In the genomic region with DNA sequence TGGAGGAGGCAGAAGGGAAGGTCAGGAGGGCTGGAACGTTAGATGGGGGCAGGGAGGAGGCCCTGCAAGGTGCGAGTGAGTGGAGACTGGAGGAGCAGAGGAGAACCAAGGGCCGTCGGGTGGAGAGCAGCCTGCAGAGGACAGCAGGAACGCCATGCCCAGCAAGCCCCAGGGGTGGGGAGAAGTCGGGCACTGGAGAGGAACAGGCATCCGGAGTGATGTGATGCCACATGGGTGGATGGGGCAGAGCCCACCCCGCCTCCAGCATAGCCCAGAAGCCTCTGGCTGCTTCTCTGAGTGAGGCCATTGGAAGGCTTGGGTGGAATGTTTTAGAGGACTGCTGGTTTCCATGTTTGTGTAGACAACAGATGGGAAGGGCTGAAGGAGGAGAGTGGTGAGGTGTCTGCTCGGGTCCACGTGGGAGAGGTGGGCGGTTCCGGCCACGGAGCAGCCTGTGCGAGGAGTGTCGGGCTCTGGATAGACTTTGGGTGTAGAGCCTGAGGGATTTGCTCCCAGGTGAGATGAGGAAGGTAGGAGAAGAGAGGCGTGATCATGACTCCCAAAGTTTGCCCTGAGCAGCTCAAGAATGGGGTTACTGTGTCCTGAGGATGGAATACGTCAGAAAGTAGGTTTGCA, we compare ENCODE assay signal across 21 cellular contexts.
DNase-seq lines count a peak whose midpoint lies in the region; ATAC-seq and TF ChIP-seq lines count a peak whose summit lies in the region.
"Had no signal": no experiment of that assay in that cellular context is flagged by ENCODE, and none has a peak within 500 bp of the region (broad histone marks: within the 10 kb centered on the region; RNA-seq: fewer than 3 reads in every experiment).

No MANE protein-coding gene starts in this region.

- H3K27ac Mint-ChIP-seq in neural progenitor cell, result peak overlapping the region; percentile 48
- H3K27ac Mint-ChIP-seq in stimulated activated effector memory CD8-positive, alpha-beta T cell treated with anti-CD3 and anti-CD28 coated beads, Interleukin-12 subunit alpha, Interleukin-12 subunit beta, amount 100 ng/mL, for 72 hours, result no peak overlapping the region
- no peak overlapping the region for H3K27ac Mint-ChIP-seq in activated CD4-positive, alpha-beta memory T cell treated with anti-CD3 and anti-CD28 coated beads, Interleukin-2, amount 10 ng/mL, durations not matched to agents 7 days and 5 days
- H3K27ac Mint-ChIP-seq: B cell; CD4-positive, alpha-beta T cell; GM23338; HFFc6 had no signal

- ATAC-seq in stimulated activated effector memory CD8-positive, alpha-beta T cell treated with anti-CD3 and anti-CD28 coated beads, Interleukin-12 subunit alpha, Interleukin-12 subunit beta, amount 100 ng/mL, for 72 hours, result peak; percentile 12
- ATAC-seq in GM19452 (IDR thresholded peaks at IDR 0.05; ENCODE audit: unreplicated experiment), result no peak
- ATAC-seq: GM23338, HCT116, K562 had no signal

- peaks cover 7 to 15% (median 11%) of the 10 kb centered on the region in 11 experiments; a peak in 20 of 22 replicates for H3K9me3 ChIP-seq in BLaER1 treated with 17β-estradiol and CSF1 and Interleukin-3, amounts not matched to agents 10 nM and 100 nM (replicated peaks in 1 of 11)
- H3K9me3 ChIP-seq in neural progenitor cell (ENCODE audit: low read depth), result no peaks in the 10 kb centered on the region

- peak overlapping the region in 6 of 11 experiments; percentile 1 to 80 (median 64); a peak in 7 of 22 replicates for H3K4me2 ChIP-seq in BLaER1 treated with 17β-estradiol and CSF1 and Interleukin-3, amounts not matched to agents 10 nM and 100 nM
- H3K4me2 ChIP-seq in neural progenitor cell, result no peak overlapping the region
- H3K4me2 ChIP-seq: GM23338 had no signal

- H3K4me3 ChIP-seq in BLaER1 treated with 17β-estradiol and CSF1 and Interleukin-3, amounts not matched to agents 10 nM and 100 nM, result no peak overlapping the region
- H3K4me3 ChIP-seq in neural progenitor cell, result no peak overlapping the region
- H3K4me3 ChIP-seq: GM23338, K562 had no signal

- H3K4me1 Mint-ChIP-seq in neural progenitor cell, result peaks cover 30% of the 10 kb centered on the region
- H3K4me1 Mint-ChIP-seq in stimulated activated effector memory CD8-positive, alpha-beta T cell treated with anti-CD3 and anti-CD28 coated beads, Interleukin-12 subunit alpha, Interleukin-12 subunit beta, amount 100 ng/mL, for 72 hours, result no peaks in the 10 kb centered on the region
- no peaks in the 10 kb centered on the region for H3K4me1 Mint-ChIP-seq in activated CD4-positive, alpha-beta memory T cell treated with anti-CD3 and anti-CD28 coated beads, Interleukin-2, amount 10 ng/mL, durations not matched to agents 7 days and 5 days
- H3K4me1 Mint-ChIP-seq: B cell had no signal

- H3K9ac ChIP-seq in BLaER1 treated with 17β-estradiol and CSF1 and Interleukin-3, amounts not matched to agents 10 nM and 100 nM, result no peak overlapping the region
- no peak overlapping the region for H3K9ac ChIP-seq in neural progenitor cell

- no peak for TF ChIP-seq CTCF in neural progenitor cell (IDR thresholded peaks at IDR 0.05)
- TF ChIP-seq CTCF in GM20000 (IDR thresholded peaks at IDR 0.05; ENCODE audit: extremely low read depth, missing control alignments), result no peak

- no peak overlapping the region for H3K27ac ChIP-seq in BLaER1 treated with 17β-estradiol and CSF1 and Interleukin-3, amounts not matched to agents 10 nM and 100 nM
- H3K27ac ChIP-seq in neural progenitor cell, result no peak overlapping the region
- H3K27ac ChIP-seq: C4-2B had no signal

- no peaks in the 10 kb centered on the region for H4K20me1 ChIP-seq in BLaER1 treated with 17β-estradiol and CSF1 and Interleukin-3, amounts not matched to agents 10 nM and 100 nM
- no peaks in the 10 kb centered on the region for H4K20me1 ChIP-seq in neural progenitor cell (ENCODE audit: low read depth)

- no peaks in the 10 kb centered on the region for H3K36me3 ChIP-seq in BLaER1 treated with 17β-estradiol and CSF1 and Interleukin-3, amounts not matched to agents 10 nM and 100 nM
- H3K36me3 ChIP-seq in neural progenitor cell, result no peaks in the 10 kb centered on the region

- CTCF ChIA-PET in activated CD4-positive, alpha-beta memory T cell treated with anti-CD3 and anti-CD28 coated beads, Interleukin-2, amount 10 ng/mL, durations not matched to agents 7 days and 5 days (lab: Charles Lee), result no interaction called here

- no peaks in the 10 kb centered on the region for H3K27me3 ChIP-seq in BLaER1 treated with 17β-estradiol and CSF1 and Interleukin-3, amounts not matched to agents 10 nM and 100 nM
- H3K27me3 ChIP-seq in neural progenitor cell, result no peaks in the 10 kb centered on the region

- H3K79me2 ChIP-seq in neural progenitor cell (ENCODE audit: low read depth), result no peaks in the 10 kb centered on the region

- POLR2A ChIA-PET in activated CD4-positive, alpha-beta memory T cell treated with anti-CD3 and anti-CD28 coated beads, Interleukin-2, amount 10 ng/mL, durations not matched to agents 7 days and 5 days (lab: Charles Lee), result no interaction called here

- no peak overlapping the region for H3K4me3 Mint-ChIP-seq in neural progenitor cell
- H3K4me3 Mint-ChIP-seq in stimulated activated effector memory CD8-positive, alpha-beta T cell treated with anti-CD3 and anti-CD28 coated beads, Interleukin-12 subunit alpha, Interleukin-12 subunit beta, amount 100 ng/mL, for 72 hours, result no peak overlapping the region
- H3K4me3 Mint-ChIP-seq in activated CD4-positive, alpha-beta memory T cell treated with anti-CD3 and anti-CD28 coated beads, Interleukin-2, amount 10 ng/mL, durations not matched to agents 7 days and 5 days, result no peak overlapping the region
- H3K4me3 Mint-ChIP-seq: B cell; CD4-positive, alpha-beta T cell; GM23338; HFFc6 had no signal

- peaks cover 5% of the 10 kb centered on the region for H3K27me3 Mint-ChIP-seq in neural progenitor cell (ENCODE audit: insufficient read depth, low read depth)
- H3K27me3 Mint-ChIP-seq in activated CD4-positive, alpha-beta memory T cell treated with anti-CD3 and anti-CD28 coated beads, Interleukin-2, amount 10 ng/mL, durations not matched to agents 7 days and 5 days, result no peaks in the 10 kb centered on the region
- H3K27me3 Mint-ChIP-seq: B cell had no signal

- no peaks in the 10 kb centered on the region for H3K36me3 Mint-ChIP-seq in neural progenitor cell
- H3K36me3 Mint-ChIP-seq in stimulated activated effector memory CD8-positive, alpha-beta T cell treated with anti-CD3 and anti-CD28 coated beads, Interleukin-12 subunit alpha, Interleukin-12 subunit beta, amount 100 ng/mL, for 72 hours, result no peaks in the 10 kb centered on the region
- H3K36me3 Mint-ChIP-seq in activated CD4-positive, alpha-beta memory T cell treated with anti-CD3 and anti-CD28 coated beads, Interleukin-2, amount 10 ng/mL, durations not matched to agents 7 days and 5 days (ENCODE audit: low read depth), result no peaks in the 10 kb centered on the region

- H3K4me1 ChIP-seq in BLaER1 treated with 17β-estradiol and CSF1 and Interleukin-3, amounts not matched to agents 10 nM and 100 nM, result peaks cover 0 to 11% (median 7%) of the 10 kb centered on the region in 10 experiments; a peak in 13 of 20 replicates
- peaks cover 4% of the 10 kb centered on the region for H3K4me1 ChIP-seq in neural progenitor cell
- H3K4me1 ChIP-seq: Caco-2 had no signal

- H3F3A ChIP-seq in neural progenitor cell (ENCODE audit: low read depth), result no peaks in the 10 kb centered on the region

- DNase-seq in islet precursor cell (peak; percentile 34), neural progenitor cell (ENCODE audit: low spot score) (no peak), SHP77 treated with DMSO at 0.1 percent for 48 hours (lab: John Stamatoyannopoulos, UW) (no peak), GM20000 (ENCODE audit: low spot score) (no peak)
- DNase-seq in stimulated activated effector memory CD8-positive, alpha-beta T cell treated with anti-CD3 and anti-CD28 coated beads, Interleukin-12 subunit alpha, Interleukin-12 subunit beta, amount 100 ng/mL, for 72 hours (ENCODE audit: low spot score in 2 of 2), result no peak
- no peak for DNase-seq in activated CD4-positive, alpha-beta memory T cell treated with anti-CD3 and anti-CD28 coated beads, Interleukin-2, amount 10 ng/mL, durations not matched to agents 7 days and 5 days
- DNase-seq: Caco-2; CD4-positive, alpha-beta T cell; DMS153; DMS79; GF-D8; H7; HFFc6; IMR-90 had no signal

- H3K9me3 Mint-ChIP-seq in neural progenitor cell, result peaks cover 14% of the 10 kb centered on the region
- no peaks in the 10 kb centered on the region for H3K9me3 Mint-ChIP-seq in stimulated activated effector memory CD8-positive, alpha-beta T cell treated with anti-CD3 and anti-CD28 coated beads, Interleukin-12 subunit alpha, Interleukin-12 subunit beta, amount 100 ng/mL, for 72 hours
- H3K9me3 Mint-ChIP-seq in activated CD4-positive, alpha-beta memory T cell treated with anti-CD3 and anti-CD28 coated beads, Interleukin-2, amount 10 ng/mL, durations not matched to agents 7 days and 5 days, result peaks cover 12% of the 10 kb centered on the region

- no peak overlapping the region for H2AFZ ChIP-seq in neural progenitor cell (replicated peaks)
- H2AFZ ChIP-seq: GM23338 had no signal
